ENCODE assay signal across 16 cellular contexts in the genomic region with DNA sequence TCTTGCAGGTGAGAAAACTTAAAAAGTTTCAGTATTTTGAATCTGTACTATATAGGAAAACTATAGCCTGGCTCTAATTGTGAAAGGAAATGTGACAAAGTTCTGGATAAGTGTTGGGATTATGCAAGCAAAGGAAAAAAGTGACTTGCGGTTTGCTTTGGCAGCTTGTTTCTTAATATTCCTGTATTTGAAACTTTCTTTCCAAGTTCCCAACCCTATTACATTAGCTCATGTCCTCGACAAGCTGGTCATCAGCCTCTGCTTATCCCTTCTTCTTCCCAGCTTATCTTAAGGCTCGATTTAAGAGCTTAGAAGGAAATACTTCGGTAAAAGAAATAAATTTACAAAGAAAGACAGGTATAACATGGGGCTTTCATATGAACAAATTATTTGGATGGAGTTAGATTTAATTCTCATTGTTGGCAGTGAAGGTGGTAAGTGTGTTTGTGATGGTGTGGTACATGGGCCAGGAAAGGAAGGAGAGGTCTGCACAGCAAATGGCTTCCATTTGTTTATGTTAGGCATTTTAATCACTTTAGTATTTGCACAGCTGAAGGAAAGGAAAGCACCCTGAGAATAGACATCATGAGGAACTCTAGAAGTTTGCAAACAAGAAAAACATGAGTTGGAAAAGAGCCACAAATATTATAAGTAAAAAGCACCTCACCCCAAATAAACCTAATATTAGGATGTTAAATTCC. TPM values are rescaled to one million over a fixed set of nuclear protein-coding genes. Genes with fewer than 3 reads are reported as not detected.
A peak's percentile ranks its signal among the peaks of the same experiment; 100 is the strongest.
DNase-seq lines count a peak whose midpoint lies in the region; ATAC-seq and TF ChIP-seq lines count a peak whose summit lies in the region.
"Had no signal": no experiment of that assay in that cellular context is flagged by ENCODE, and none has a peak within 500 bp of the region (broad histone marks: within the 10 kb centered on the region; RNA-seq: fewer than 3 reads in every experiment).

No MANE protein-coding gene starts in this region.

- H3K4me3 Mint-ChIP-seq in osteocyte (ENCODE audit: unreplicated experiment): no peak overlapping the region
- H3K4me3 Mint-ChIP-seq: activated naive CD8-positive, alpha-beta T cell treated with anti-CD3 and anti-CD28 coated beads for 36 hours had no signal

- no peaks in the 10 kb centered on the region for H3K9me3 Mint-ChIP-seq in osteocyte (ENCODE audit: unreplicated experiment)

- peaks cover 13% of the 10 kb centered on the region for H3K4me1 Mint-ChIP-seq in osteocyte (ENCODE audit: unreplicated experiment)

- no peaks in the 10 kb centered on the region for H3K36me3 Mint-ChIP-seq in osteocyte (ENCODE audit: unreplicated experiment)
- H3K36me3 Mint-ChIP-seq: activated naive CD8-positive, alpha-beta T cell treated with anti-CD3 and anti-CD28 coated beads for 36 hours had no signal

- DNase-seq in COR-L47 (lab: John Stamatoyannopoulos, UW) (peak; percentile 3), NCI-H774 (lab: John Stamatoyannopoulos, UW) (peak; percentile 0), foreskin fibroblast (peak; percentile 66 to 79), osteocyte (ENCODE audit: extremely low spot score, unreplicated experiment) (no peak), NCI-H1930 (lab: John Stamatoyannopoulos, UW) (no peak)
- DNase-seq in activated CD4-positive, alpha-beta T cell treated with anti-CD3 and anti-CD28 coated beads, Interleukin-2, amount 50 U/mL, for 48 hours: no peak
- DNase-seq: activated naive CD8-positive, alpha-beta T cell treated with anti-CD3 and anti-CD28 coated beads for 36 hours; BE2C; NCI-H2171; stimulated activated CD4-positive, alpha-beta T cell treated with anti-CD3 and anti-CD28 coated beads, Interleukin-1b, Interleukin-23, amount 100 ng/mL, for 48 hours; stimulated activated CD8-positive, alpha-beta memory T cell treated with anti-CD3 and anti-CD28 coated beads, Interleukin-4, amount 100 ng/mL, for 48 hours; upper lobe of left lung had no signal

- peak overlapping the region; percentile 3 for H3K27ac Mint-ChIP-seq in osteocyte (ENCODE audit: unreplicated experiment)
- H3K27ac Mint-ChIP-seq: activated naive CD8-positive, alpha-beta T cell treated with anti-CD3 and anti-CD28 coated beads for 36 hours had no signal

- ATAC-seq in HG03439 (IDR thresholded peaks at IDR 0.05; ENCODE audit: unreplicated experiment) (no peak), GM21447 (IDR thresholded peaks at IDR 0.05; ENCODE audit: unreplicated experiment) (no peak)

- H3K4me3 ChIP-seq in foreskin fibroblast (ENCODE audit: low read depth in 1 of 2, low read length in 2 of 2): no peak overlapping the region
- H3K4me3 ChIP-seq: upper lobe of left lung had no signal

- H3K27me3 Mint-ChIP-seq in osteocyte (ENCODE audit: unreplicated experiment): no peaks in the 10 kb centered on the region
- H3K27me3 Mint-ChIP-seq: activated naive CD8-positive, alpha-beta T cell treated with anti-CD3 and anti-CD28 coated beads for 36 hours had no signal

- TF ChIP-seq CTCF in foreskin fibroblast (IDR thresholded peaks at IDR 0.05; ENCODE audit: low read depth, low read length) (no peak), osteocyte (IDR thresholded peaks at IDR 0.05) (no peak)

RNA-seq across cellular contexts. Expression of a gene that starts 5.1 kb away (rescaled TPM):
- not detected in 2 replicates for total RNA-seq in osteocyte
- total RNA-seq: activated naive CD8-positive, alpha-beta T cell treated with anti-CD3 and anti-CD28 coated beads for 36 hours; Daoy; OCI-LY7 had no signal

Comparison
In these comparisons a context has a peak if more than half of its experiments do, and no peak if none do; other contexts are left out.
1. DNase-seq: peak in COR-L47 (single experiment), NCI-H774 (single experiment) and foreskin fibroblast (2 of 2); none in osteocyte (single experiment), activated CD4-positive, alpha-beta T cell treated with anti-CD3 and anti-CD28 coated beads, Interleukin-2, amount 50 U/mL, for 48 hours (0 of 2) and NCI-H1930 (0 of 2).